In the genomic region with DNA sequence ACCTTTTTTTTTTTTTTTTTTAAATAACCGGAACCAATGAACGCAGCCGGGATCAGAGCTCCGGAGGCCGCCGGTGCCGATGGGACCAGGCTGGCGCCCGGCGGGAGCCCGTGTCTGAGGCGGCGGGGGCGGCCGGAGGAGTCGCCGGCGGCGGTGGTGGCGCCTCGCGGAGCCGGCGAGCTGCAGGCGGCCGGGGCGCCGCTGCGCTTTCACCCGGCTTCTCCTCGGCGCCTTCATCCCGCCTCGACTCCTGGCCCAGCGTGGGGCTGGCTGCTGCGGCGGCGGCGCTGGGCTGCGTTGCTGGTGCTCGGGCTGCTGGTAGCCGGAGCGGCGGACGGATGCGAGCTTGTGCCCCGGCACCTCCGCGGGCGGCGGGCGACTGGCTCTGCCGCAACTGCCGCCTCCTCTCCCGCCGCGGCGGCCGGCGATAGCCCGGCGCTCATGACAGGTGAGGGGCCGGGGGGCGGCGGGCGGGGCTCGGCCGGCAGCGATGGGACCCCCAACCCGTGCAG, we compare ENCODE assay signal across 8 cellular contexts. TPM values are rescaled to one million over a fixed set of nuclear protein-coding genes. Genes with fewer than 3 reads are reported as not detected.
A peak's percentile ranks its signal among the peaks of the same experiment; 100 is the strongest.
DNase-seq lines count a peak whose midpoint lies in the region; ATAC-seq and TF ChIP-seq lines count a peak whose summit lies in the region.

No MANE protein-coding gene starts in this region.

- DNase-seq in BE2C (peak; percentile 73), RWPE2 (ENCODE audit: low spot score) (peak; percentile 66), Right ventricle myocardium superior (peak; percentile 71), posterior cingulate gyrus (peak in 9 of 10 donors; percentile 19 to 90 (median 41)), epidermal melanocyte (ENCODE audit: insufficient read length, low spot score) (no peak)

- H3K9me3 ChIP-seq in BE2C (no peaks in the 10 kb centered on the region), RWPE2 (ENCODE audit: severe bottlenecking) (no peaks in the 10 kb centered on the region)

- peak; percentile 9 for ATAC-seq in GM19043 (IDR thresholded peaks at IDR 0.05; ENCODE audit: low read depth, unreplicated experiment)
- ATAC-seq in HG03280 (IDR thresholded peaks at IDR 0.05; ENCODE audit: unreplicated experiment) = peak; percentile 27
- ATAC-seq in RWPE2 (ENCODE audit: low read depth) = peak; percentile 23
- peak; percentile 47 for ATAC-seq in Right ventricle myocardium superior (ENCODE audit: poor library complexity)

- 0 out of 2 replicates have a peak, but pooled peaks cover 3% of the 10 kb centered on the region for H3K4me1 ChIP-seq in BE2C
- peaks cover 26% of the 10 kb centered on the region for H3K4me1 ChIP-seq in RWPE2 (ENCODE audit: insufficient read depth, poor library complexity, severe bottlenecking)

- no peaks in the 10 kb centered on the region for H3K27me3 Mint-ChIP-seq in activated naive CD4-positive, alpha-beta T cell treated with anti-CD3 and anti-CD28 coated beads, Interleukin-2, amount 50 U/mL, for 24 hours

- H3K36me3 Mint-ChIP-seq in activated naive CD4-positive, alpha-beta T cell treated with anti-CD3 and anti-CD28 coated beads, Interleukin-2, amount 50 U/mL, for 24 hours = no peaks in the 10 kb centered on the region

- intact Hi-C loops in Right ventricle myocardium superior (cut with DNase I) = loop anchor here (10.0 kb wide), 1 partner anchor 144 kb away; no protein-coding TSS in a partner anchor
- intact Hi-C loops in posterior cingulate gyrus (cut with DNase I) = loop anchor here (5.0 kb wide), 1 partner anchor 279 kb away; the partner anchor contains the start of gene TBC1D19

- H3K4me3 ChIP-seq in BE2C (ENCODE audit: low read depth, low read length) (peak overlapping the region; percentile 81), RWPE2 (ENCODE audit: severe bottlenecking) (peak overlapping the region; percentile 73)

- H3K27ac ChIP-seq in RWPE2 (ENCODE audit: poor library complexity, severe bottlenecking) = peak overlapping the region; percentile 80

- H3K9me3 Mint-ChIP-seq in activated naive CD4-positive, alpha-beta T cell treated with anti-CD3 and anti-CD28 coated beads, Interleukin-2, amount 50 U/mL, for 24 hours = no peaks in the 10 kb centered on the region

- H3K4me1 Mint-ChIP-seq in activated naive CD4-positive, alpha-beta T cell treated with anti-CD3 and anti-CD28 coated beads, Interleukin-2, amount 50 U/mL, for 24 hours = peaks cover 68% of the 10 kb centered on the region

- H3K4me3 Mint-ChIP-seq in activated naive CD4-positive, alpha-beta T cell treated with anti-CD3 and anti-CD28 coated beads, Interleukin-2, amount 50 U/mL, for 24 hours = peak overlapping the region; percentile 94

- no peak for TF ChIP-seq CTCF in BE2C (IDR thresholded peaks at IDR 0.05; ENCODE audit: low read depth, low read length)
- TF ChIP-seq CTCF in RWPE2 (IDR thresholded peaks at IDR 0.05; ENCODE audit: poor library complexity, severe bottlenecking) = no peak

- H3K27me3 ChIP-seq in BE2C = no peaks in the 10 kb centered on the region
- no peaks in the 10 kb centered on the region for H3K27me3 ChIP-seq in RWPE2 (ENCODE audit: insufficient read depth, poor library complexity, severe bottlenecking)

- H3K27ac Mint-ChIP-seq in activated naive CD4-positive, alpha-beta T cell treated with anti-CD3 and anti-CD28 coated beads, Interleukin-2, amount 50 U/mL, for 24 hours = peak overlapping the region; percentile 61

- 0 out of 2 replicates have a peak, but pooled peaks cover 4% of the 10 kb centered on the region for H3K36me3 ChIP-seq in BE2C
- H3K36me3 ChIP-seq in RWPE2 (ENCODE audit: low read depth) = no peaks in the 10 kb centered on the region

RNA-seq across cellular contexts. Expression of gene STIM2, which starts 0.3 kb away (rescaled TPM):
- polyA plus RNA-seq in BE2C (2012; ENCODE audit: insufficient read depth, insufficient read length, low read depth) = 32.5 TPM
- 9.7 TPM for total RNA-seq in Right ventricle myocardium superior
